ENCODE assay signal across 8 cellular contexts in the genomic region with DNA sequence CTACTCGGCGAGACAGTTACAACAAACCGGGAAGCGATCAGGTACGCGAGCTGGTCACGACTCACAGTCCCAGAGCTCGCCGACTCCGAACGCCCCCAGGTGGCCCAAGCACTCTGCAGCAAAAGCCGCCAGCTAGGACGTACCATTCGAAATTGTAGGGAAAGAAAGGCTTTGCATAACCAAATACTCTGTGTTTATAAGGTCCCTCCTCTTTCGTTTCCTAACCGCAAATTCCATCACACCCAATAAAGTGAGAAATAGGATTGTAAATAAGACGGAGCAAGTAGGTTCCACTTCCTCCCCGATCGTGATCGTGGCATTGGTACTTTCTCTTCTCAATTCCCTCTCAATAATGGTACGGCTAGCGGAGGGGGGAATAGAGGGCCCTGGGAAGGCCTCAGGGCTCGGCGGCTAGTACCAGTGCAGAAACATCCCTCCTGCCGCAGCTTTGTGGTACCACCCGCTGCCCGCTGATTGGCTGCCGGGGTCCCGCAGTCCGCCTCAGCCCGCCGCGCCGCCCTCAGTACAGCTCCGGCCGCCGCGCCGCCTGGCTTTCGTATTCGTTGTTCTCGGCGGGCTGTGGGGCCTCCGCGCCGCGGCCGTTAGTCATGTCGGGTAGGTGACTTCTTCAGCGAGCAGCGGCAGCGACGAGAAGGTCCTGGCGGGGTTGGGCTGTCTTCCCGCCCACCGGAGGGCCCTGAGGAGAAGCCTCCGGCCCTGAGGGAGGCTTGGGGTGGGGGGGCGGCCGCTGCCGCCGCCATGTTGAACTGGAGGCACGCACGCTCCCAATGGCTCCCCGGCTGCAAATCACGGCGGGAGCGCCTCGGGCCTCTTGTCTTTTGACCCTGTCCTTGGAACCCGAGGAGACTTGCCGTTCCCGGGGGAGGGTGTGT. TPM values are rescaled to one million over a fixed set of nuclear protein-coding genes. Genes with fewer than 3 reads are reported as not detected.
DNase-seq lines count a peak whose midpoint lies in the region; ATAC-seq lines count a peak whose summit lies in the region.

A gene (plus strand): TSS at position 523 of the 893 bp plus-strand sequence. CDS start 86 bp downstream, at position 609.

- peak within 1 kb of the TSS; percentile 92 for H3K4me3 Mint-ChIP-seq in activated CD8-positive, alpha-beta memory T cell treated with anti-CD3 and anti-CD28 coated beads, Interleukin-2, amount 10 ng/mL, durations not matched to agents 7 days and 5 days

- H3K4me1 ChIP-seq in endocrine pancreas (ENCODE audit: control insufficient read depth, insufficient read depth, low read length), result peaks cover 18% of the 10 kb centered on the region

- ATAC-seq in GM21381 (IDR thresholded peaks at IDR 0.05; ENCODE audit: unreplicated experiment), result peak; percentile 91
- peak; percentile 92 for ATAC-seq in activated CD8-positive, alpha-beta memory T cell treated with anti-CD3 and anti-CD28 coated beads, Interleukin-2, amount 10 ng/mL, durations not matched to agents 7 days and 5 days

- H3K36me3 Mint-ChIP-seq in activated CD8-positive, alpha-beta memory T cell treated with anti-CD3 and anti-CD28 coated beads, Interleukin-2, amount 10 ng/mL, durations not matched to agents 7 days and 5 days, result peaks cover 23% of the 10 kb centered on the region

- peak within 1 kb of the TSS; percentile 97 for H3K9ac ChIP-seq in endocrine pancreas (ENCODE audit: control insufficient read depth, insufficient read depth, low read length)

- H3K27me3 ChIP-seq in endocrine pancreas (ENCODE audit: control insufficient read depth, insufficient read depth, low read length), result no peaks in the 10 kb centered on the region

- peak; percentile 99 for DNase-seq in Caki2 (ENCODE audit: low read depth)
- DNase-seq in HUDEP-2 (lab: John Stamatoyannopoulos, UW; ENCODE audit: unreplicated experiment in 76 of 76), result peak in 75 of 76 experiments; percentile 51 to 98 (median 93)
- peak; percentile 97 for DNase-seq in NOMO-1 treated with dmso at 0.1 percent for 144 hours (lab: John Stamatoyannopoulos, UW; ENCODE audit: unreplicated experiment)
- peak; percentile 98 for DNase-seq in activated CD8-positive, alpha-beta memory T cell treated with anti-CD3 and anti-CD28 coated beads, Interleukin-2, amount 10 ng/mL, durations not matched to agents 7 days and 5 days
- DNase-seq in mesenteric fat pad (ENCODE audit: low spot score), result peak; percentile 96
- peak; percentile 82 for DNase-seq in stimulated activated CD8-positive, alpha-beta memory T cell treated with anti-CD3 and anti-CD28 coated beads, Interleukin-15, amount 100 ng/mL, for 24 hours (ENCODE audit: low read depth)

- no peaks in the 10 kb centered on the region for H3K27me3 Mint-ChIP-seq in activated CD8-positive, alpha-beta memory T cell treated with anti-CD3 and anti-CD28 coated beads, Interleukin-2, amount 10 ng/mL, durations not matched to agents 7 days and 5 days

- H3K9me3 Mint-ChIP-seq in activated CD8-positive, alpha-beta memory T cell treated with anti-CD3 and anti-CD28 coated beads, Interleukin-2, amount 10 ng/mL, durations not matched to agents 7 days and 5 days (ENCODE audit: low read depth), result no peaks in the 10 kb centered on the region

- H3K4me1 Mint-ChIP-seq in activated CD8-positive, alpha-beta memory T cell treated with anti-CD3 and anti-CD28 coated beads, Interleukin-2, amount 10 ng/mL, durations not matched to agents 7 days and 5 days, result peaks cover 62% of the 10 kb centered on the region

- no peaks in the 10 kb centered on the region for H3K36me3 ChIP-seq in endocrine pancreas (ENCODE audit: control insufficient read depth, insufficient read depth, low read length)

- peak within 1 kb of the TSS; percentile 93 for H3K27ac Mint-ChIP-seq in activated CD8-positive, alpha-beta memory T cell treated with anti-CD3 and anti-CD28 coated beads, Interleukin-2, amount 10 ng/mL, durations not matched to agents 7 days and 5 days

- H3K4me3 ChIP-seq in endocrine pancreas (ENCODE audit: control insufficient read depth, insufficient read depth, low read length), result peak within 1 kb of the TSS; percentile 85

- H3K9me3 ChIP-seq in endocrine pancreas (ENCODE audit: control insufficient read depth, low read length), result no peaks in the 10 kb centered on the region

- in situ Hi-C loops in Caki2 (cut with HindIII; ENCODE audit: low pct_unique_long_range_greater_than_20kb, low sequenced_read_pairs), result no loop called here

- CTCF ChIA-PET in activated CD8-positive, alpha-beta memory T cell treated with anti-CD3 and anti-CD28 coated beads, Interleukin-2, amount 10 ng/mL, durations not matched to agents 7 days and 5 days (lab: Charles Lee), result interaction anchor here (0.8 to 11.7 kb wide), 19 partner anchors 9 to 275 kb away, joined by 3 to 368 read pairs (median 4); a partner anchor contains a TSS

RNA-seq across cellular contexts. Expression of the gene that starts here (rescaled TPM):
- 4.9 and 7.7 TPM in 2 replicates for total RNA-seq in Caki2 (2014; rRNA removed; shearing (Covaris generic); ENCODE audit: low replicate concordance)
- total RNA-seq in activated CD8-positive, alpha-beta memory T cell treated with anti-CD3 and anti-CD28 coated beads, Interleukin-2, amount 10 ng/mL, durations not matched to agents 7 days and 5 days, result 100 to 1,000 TPM; 333 to 366 TPM
- 146 TPM for total RNA-seq in mesenteric fat pad

Comparison
In these comparisons a context has a peak if more than half of its experiments do, and no peak if none do; other contexts are left out.
1. Peak in every context shown above with its lines: DNase-seq, ATAC-seq and H3K4me3 ChIP-seq.
2. RNA of the gene that starts here (total RNA-seq): 333 to 366 TPM in activated CD8-positive, alpha-beta memory T cell treated with anti-CD3 and anti-CD28 coated beads, Interleukin-2, amount 10 ng/mL, durations not matched to agents 7 days and 5 days and 146 TPM in mesenteric fat pad (single experiment); 4.9 to 7.7 TPM in Caki2; every median in the first group is over 10 times any median in the second.